ENCODE assay signal across 7 cellular contexts in genomic region chrX:68196939-68197791, GRCh38.
A peak's percentile ranks its signal among the peaks of the same experiment; 100 is the strongest.
DNase-seq lines count a peak whose midpoint lies in the region; ATAC-seq, FAIRE-seq and TF ChIP-seq lines count a peak whose summit lies in the region.

No MANE protein-coding gene starts in this region.

- WGBS in testis, 2 donors, result 32 to 43% methylated on average over 2 to 5 of the region's 5 CpGs

- H3K36me3 ChIP-seq in OCI-LY1 (ENCODE audit: insufficient read depth, low read length), result no peaks in the 10 kb centered on the region
- H3K36me3 ChIP-seq in bronchial epithelial cell (ENCODE audit: control insufficient read depth, insufficient read depth, low read length), result no peaks in the 10 kb centered on the region
- no peaks in the 10 kb centered on the region for H3K36me3 ChIP-seq in testis (ENCODE audit: low read depth, missing control alignments)

- intact Hi-C loops in testis (cut with DNase I; ENCODE audit: low total_unique reads), result no loop called here

- H3K4me2 ChIP-seq in OCI-LY1 (ENCODE audit: low read length), result no peak overlapping the region

- H3K4me3 ChIP-seq in OCI-LY1 (ENCODE audit: low read depth, low read length, poor library complexity, severe bottlenecking) (no peak overlapping the region), bronchial epithelial cell (ENCODE audit: low read depth, low read length) (no peak overlapping the region), testis (no peak overlapping the region)

- DNase-seq in DMS53 treated with DMSO at 0.1 percent for 48 hours (lab: John Stamatoyannopoulos, UW; ENCODE audit: unreplicated experiment), result peak; percentile 73
- peak; percentile 50 for DNase-seq in bronchial epithelial cell (ENCODE audit: low read depth)
- peak; percentile 70 for DNase-seq in kidney tubule cell (ENCODE audit: low spot score)
- DNase-seq in testis, result peak; percentile 35

- no peaks in the 10 kb centered on the region for H4K20me1 ChIP-seq in OCI-LY1 (ENCODE audit: insufficient read depth, low read length)

- H3K9me2 ChIP-seq in OCI-LY1 (ENCODE audit: low read depth, low read length), result no peaks in the 10 kb centered on the region

- no peaks in the 10 kb centered on the region for H3K9me3 ChIP-seq in OCI-LY1 (ENCODE audit: low read length)
- H3K9me3 ChIP-seq in testis, result no peaks in the 10 kb centered on the region

- no peak overlapping the region for H3K9ac ChIP-seq in OCI-LY1 (ENCODE audit: low read length)

- H3F3A ChIP-seq in OCI-LY1 (ENCODE audit: insufficient read depth, low read length), result no peaks in the 10 kb centered on the region

- ATAC-seq in GM18868 (IDR thresholded peaks at IDR 0.05; ENCODE audit: unreplicated experiment) (peak; percentile 87), HG03442 (IDR thresholded peaks at IDR 0.05; ENCODE audit: unreplicated experiment) (peak; percentile 67)

- H3K4me1 ChIP-seq in OCI-LY1 (ENCODE audit: insufficient read depth, low read length, severe bottlenecking) (no peaks in the 10 kb centered on the region), testis (no peaks in the 10 kb centered on the region)

- no peaks in the 10 kb centered on the region for H3K79me2 ChIP-seq in OCI-LY1 (ENCODE audit: insufficient read depth, low read length)

- FAIRE-seq in bronchial epithelial cell (lab: Jason Lieb, UNC), result peak; percentile 77

- H2AFZ ChIP-seq in OCI-LY1 (ENCODE audit: low read length), result no peak overlapping the region

- H3K27me3 ChIP-seq in OCI-LY1 (ENCODE audit: insufficient read depth, low read length) (no peaks in the 10 kb centered on the region), bronchial epithelial cell (ENCODE audit: control insufficient read depth, insufficient read depth, low read length) (no peaks in the 10 kb centered on the region), testis (no peaks in the 10 kb centered on the region)

- no peak overlapping the region for H3K27ac ChIP-seq in OCI-LY1 (ENCODE audit: low read depth, low read length, poor library complexity, severe bottlenecking)
- no peak overlapping the region for H3K27ac ChIP-seq in testis

- peak; percentile 66 for TF ChIP-seq CTCF in OCI-LY1 (IDR thresholded peaks at IDR 0.05; ENCODE audit: low read length)
- TF ChIP-seq CTCF in bronchial epithelial cell (IDR thresholded peaks at IDR 0.05; ENCODE audit: insufficient read depth, low read length, severe bottlenecking), result peak; percentile 47
- peak in 2 of 3 experiments; percentile 53 for TF ChIP-seq CTCF in testis (IDR thresholded peaks at IDR 0.05)

- TF ChIP-seq POLR2A in testis (IDR thresholded peaks at IDR 0.05), result no peak
